In the genomic region with DNA sequence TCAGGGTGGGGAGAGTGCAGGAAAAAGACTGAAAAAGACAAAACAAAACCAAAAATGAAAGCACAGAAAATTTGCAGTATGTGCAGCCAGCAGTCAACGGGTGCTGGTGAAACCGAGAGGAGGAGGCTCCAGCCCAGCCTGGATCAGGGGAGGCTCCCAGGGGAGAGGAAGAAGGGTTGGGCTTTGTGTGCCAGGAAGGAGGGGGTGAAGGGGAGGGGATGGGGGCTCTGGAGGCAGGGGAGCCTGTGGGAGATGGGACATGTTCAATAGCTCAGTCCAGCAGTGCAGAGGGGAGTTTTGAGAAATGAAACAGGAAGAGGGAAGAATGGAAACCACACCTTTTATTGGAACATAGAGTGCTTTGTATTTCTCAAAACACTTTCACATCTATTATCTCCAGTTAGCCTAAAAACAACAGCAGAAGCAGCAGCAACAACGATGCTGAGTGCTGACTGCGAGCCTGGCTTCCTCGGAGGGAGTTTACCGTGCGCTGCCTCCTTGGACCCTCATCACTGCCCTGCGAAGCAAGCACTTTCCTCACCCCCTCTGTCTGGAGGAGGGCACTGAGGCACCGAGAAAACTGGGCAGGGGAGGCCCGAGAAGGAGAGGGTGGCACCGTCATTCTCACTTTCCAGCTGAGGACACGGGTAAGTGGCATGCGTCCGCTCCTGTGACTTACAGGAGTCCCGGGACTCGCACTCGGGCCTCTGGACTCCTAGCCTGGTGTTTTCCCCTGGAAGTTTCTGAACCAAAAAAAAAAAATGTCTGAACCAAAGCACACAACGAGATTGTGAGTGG, we compare ENCODE assay signal across 1 cellular context.
A peak's percentile ranks its signal among the peaks of the same experiment; 100 is the strongest.
TF ChIP-seq lines count a peak whose summit lies in the region.

No MANE protein-coding gene starts in this region.

TF ChIP-seq in GM12878, 131 proteins besides CTCF, POLR2A, EP300 and RAD21 (continued from another document and continues in another):
- TF ChIP-seq, protein P1, sequence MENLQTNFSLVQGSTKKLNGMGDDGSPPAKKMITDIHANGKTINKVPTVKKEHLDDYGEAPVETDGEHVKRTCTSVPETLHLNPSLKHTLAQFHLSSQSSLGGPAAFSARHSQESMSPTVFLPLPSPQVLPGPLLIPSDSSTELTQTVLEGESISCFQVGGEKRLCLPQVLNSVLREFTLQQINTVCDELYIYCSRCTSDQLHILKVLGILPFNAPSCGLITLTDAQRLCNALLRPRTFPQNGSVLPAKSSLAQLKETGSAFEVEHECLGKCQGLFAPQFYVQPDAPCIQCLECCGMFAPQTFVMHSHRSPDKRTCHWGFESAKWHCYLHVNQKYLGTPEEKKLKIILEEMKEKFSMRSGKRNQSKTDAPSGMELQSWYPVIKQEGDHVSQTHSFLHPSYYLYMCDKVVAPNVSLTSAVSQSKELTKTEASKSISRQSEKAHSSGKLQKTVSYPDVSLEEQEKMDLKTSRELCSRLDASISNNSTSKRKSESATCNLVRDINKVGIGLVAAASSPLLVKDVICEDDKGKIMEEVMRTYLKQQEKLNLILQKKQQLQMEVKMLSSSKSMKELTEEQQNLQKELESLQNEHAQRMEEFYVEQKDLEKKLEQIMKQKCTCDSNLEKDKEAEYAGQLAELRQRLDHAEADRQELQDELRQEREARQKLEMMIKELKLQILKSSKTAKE (IDR thresholded peaks at IDR 0.05; ENCODE audit: low read depth, poor library complexity, severe bottlenecking) = no peak
- TF ChIP-seq FOS (IDR thresholded peaks at IDR 0.05; ENCODE audit: borderline replicate concordance, extremely low read depth, insufficient read length) = no peak
- TF ChIP-seq DPF2 (IDR thresholded peaks at IDR 0.05) = peak; percentile 51
- TF ChIP-seq IRF4 (IDR thresholded peaks at IDR 0.05; ENCODE audit: low read depth, low read length) = peak; percentile 52; the same call in 1 of the 2 replicates
- peak; percentile 27; the same call in 1 of the 2 replicates for TF ChIP-seq FOXK2 (IDR thresholded peaks at IDR 0.05)
- TF ChIP-seq, protein P2, sequence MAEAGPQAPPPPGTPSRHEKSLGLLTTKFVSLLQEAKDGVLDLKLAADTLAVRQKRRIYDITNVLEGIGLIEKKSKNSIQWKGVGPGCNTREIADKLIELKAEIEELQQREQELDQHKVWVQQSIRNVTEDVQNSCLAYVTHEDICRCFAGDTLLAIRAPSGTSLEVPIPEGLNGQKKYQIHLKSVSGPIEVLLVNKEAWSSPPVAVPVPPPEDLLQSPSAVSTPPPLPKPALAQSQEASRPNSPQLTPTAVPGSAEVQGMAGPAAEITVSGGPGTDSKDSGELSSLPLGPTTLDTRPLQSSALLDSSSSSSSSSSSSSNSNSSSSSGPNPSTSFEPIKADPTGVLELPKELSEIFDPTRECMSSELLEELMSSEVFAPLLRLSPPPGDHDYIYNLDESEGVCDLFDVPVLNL (IDR thresholded peaks at IDR 0.05; ENCODE audit: low read depth, low read length) = no peak
- no peak for TF ChIP-seq SRF (IDR thresholded peaks at IDR 0.05; ENCODE audit: low read depth in 2 of 2, low read length in 2 of 2)
- TF ChIP-seq SMC3 (IDR thresholded peaks at IDR 0.05; ENCODE audit: borderline replicate concordance, low read length) = no peak
- TF ChIP-seq SUPT20H (IDR thresholded peaks at IDR 0.05; ENCODE audit: borderline replicate concordance, control insufficient read depth, low read depth, low read length) = no peak
- peak; percentile 22 to 44; a peak in 2 of 4 replicates for TF ChIP-seq BHLHE40 (IDR thresholded peaks at IDR 0.05; ENCODE audit: borderline replicate concordance in 1 of 2, low read depth in 2 of 2, low read length in 1 of 2)
- peak; percentile 60 for TF ChIP-seq ATF7 (IDR thresholded peaks at IDR 0.05; ENCODE audit: low read depth)
- TF ChIP-seq NFIC (IDR thresholded peaks at IDR 0.05; ENCODE audit: low read depth, low read length) = no peak; the same call in 1 of the 2 replicates
- no peak for TF ChIP-seq ZNF622 (IDR thresholded peaks at IDR 0.05)
- no peak for TF ChIP-seq NFXL1 (IDR thresholded peaks at IDR 0.05; ENCODE audit: borderline replicate concordance)
- no peak for TF ChIP-seq RFX5 (IDR thresholded peaks at IDR 0.05; ENCODE audit: low read depth, low read length)
- TF ChIP-seq, protein P3, sequence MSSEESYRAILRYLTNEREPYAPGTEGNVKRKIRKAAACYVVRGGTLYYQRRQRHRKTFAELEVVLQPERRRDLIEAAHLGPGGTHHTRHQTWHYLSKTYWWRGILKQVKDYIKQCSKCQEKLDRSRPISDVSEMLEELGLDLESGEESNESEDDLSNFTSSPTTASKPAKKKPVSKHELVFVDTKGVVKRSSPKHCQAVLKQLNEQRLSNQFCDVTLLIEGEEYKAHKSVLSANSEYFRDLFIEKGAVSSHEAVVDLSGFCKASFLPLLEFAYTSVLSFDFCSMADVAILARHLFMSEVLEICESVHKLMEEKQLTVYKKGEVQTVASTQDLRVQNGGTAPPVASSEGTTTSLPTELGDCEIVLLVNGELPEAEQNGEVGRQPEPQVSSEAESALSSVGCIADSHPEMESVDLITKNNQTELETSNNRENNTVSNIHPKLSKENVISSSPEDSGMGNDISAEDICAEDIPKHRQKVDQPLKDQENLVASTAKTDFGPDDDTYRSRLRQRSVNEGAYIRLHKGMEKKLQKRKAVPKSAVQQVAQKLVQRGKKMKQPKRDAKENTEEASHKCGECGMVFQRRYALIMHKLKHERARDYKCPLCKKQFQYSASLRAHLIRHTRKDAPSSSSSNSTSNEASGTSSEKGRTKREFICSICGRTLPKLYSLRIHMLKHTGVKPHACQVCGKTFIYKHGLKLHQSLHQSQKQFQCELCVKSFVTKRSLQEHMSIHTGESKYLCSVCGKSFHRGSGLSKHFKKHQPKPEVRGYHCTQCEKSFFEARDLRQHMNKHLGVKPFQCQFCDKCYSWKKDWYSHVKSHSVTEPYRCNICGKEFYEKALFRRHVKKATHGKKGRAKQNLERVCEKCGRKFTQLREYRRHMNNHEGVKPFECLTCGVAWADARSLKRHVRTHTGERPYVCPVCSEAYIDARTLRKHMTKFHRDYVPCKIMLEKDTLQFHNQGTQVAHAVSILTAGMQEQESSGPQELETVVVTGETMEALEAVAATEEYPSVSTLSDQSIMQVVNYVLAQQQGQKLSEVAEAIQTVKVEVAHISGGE (CRISPR knock-in tag; IDR thresholded peaks at IDR 0.05) = no peak
- TF ChIP-seq, protein P4, sequence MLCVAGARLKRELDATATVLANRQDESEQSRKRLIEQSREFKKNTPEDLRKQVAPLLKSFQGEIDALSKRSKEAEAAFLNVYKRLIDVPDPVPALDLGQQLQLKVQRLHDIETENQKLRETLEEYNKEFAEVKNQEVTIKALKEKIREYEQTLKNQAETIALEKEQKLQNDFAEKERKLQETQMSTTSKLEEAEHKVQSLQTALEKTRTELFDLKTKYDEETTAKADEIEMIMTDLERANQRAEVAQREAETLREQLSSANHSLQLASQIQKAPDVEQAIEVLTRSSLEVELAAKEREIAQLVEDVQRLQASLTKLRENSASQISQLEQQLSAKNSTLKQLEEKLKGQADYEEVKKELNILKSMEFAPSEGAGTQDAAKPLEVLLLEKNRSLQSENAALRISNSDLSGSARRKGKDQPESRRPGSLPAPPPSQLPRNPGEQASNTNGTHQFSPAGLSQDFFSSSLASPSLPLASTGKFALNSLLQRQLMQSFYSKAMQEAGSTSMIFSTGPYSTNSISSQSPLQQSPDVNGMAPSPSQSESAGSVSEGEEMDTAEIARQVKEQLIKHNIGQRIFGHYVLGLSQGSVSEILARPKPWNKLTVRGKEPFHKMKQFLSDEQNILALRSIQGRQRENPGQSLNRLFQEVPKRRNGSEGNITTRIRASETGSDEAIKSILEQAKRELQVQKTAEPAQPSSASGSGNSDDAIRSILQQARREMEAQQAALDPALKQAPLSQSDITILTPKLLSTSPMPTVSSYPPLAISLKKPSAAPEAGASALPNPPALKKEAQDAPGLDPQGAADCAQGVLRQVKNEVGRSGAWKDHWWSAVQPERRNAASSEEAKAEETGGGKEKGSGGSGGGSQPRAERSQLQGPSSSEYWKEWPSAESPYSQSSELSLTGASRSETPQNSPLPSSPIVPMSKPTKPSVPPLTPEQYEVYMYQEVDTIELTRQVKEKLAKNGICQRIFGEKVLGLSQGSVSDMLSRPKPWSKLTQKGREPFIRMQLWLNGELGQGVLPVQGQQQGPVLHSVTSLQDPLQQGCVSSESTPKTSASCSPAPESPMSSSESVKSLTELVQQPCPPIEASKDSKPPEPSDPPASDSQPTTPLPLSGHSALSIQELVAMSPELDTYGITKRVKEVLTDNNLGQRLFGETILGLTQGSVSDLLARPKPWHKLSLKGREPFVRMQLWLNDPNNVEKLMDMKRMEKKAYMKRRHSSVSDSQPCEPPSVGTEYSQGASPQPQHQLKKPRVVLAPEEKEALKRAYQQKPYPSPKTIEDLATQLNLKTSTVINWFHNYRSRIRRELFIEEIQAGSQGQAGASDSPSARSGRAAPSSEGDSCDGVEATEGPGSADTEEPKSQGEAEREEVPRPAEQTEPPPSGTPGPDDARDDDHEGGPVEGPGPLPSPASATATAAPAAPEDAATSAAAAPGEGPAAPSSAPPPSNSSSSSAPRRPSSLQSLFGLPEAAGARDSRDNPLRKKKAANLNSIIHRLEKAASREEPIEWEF (IDR thresholded peaks at IDR 0.05; ENCODE audit: insufficient replicate concordance, low read depth, low read length) = no peak
- TF ChIP-seq POU2F2 (IDR thresholded peaks at IDR 0.05; ENCODE audit: borderline replicate concordance, low read depth, low read length) = no peak
- TF ChIP-seq, protein P5, sequence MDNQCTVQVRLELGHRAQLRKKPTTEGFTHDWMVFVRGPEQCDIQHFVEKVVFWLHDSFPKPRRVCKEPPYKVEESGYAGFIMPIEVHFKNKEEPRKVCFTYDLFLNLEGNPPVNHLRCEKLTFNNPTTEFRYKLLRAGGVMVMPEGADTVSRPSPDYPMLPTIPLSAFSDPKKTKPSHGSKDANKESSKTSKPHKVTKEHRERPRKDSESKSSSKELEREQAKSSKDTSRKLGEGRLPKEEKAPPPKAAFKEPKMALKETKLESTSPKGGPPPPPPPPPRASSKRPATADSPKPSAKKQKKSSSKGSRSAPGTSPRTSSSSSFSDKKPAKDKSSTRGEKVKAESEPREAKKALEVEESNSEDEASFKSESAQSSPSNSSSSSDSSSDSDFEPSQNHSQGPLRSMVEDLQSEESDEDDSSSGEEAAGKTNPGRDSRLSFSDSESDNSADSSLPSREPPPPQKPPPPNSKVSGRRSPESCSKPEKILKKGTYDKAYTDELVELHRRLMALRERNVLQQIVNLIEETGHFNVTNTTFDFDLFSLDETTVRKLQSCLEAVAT (IDR thresholded peaks at IDR 0.05) = peak; percentile 69
- TF ChIP-seq YBX1 (IDR thresholded peaks at IDR 0.05) = no peak
- TF ChIP-seq EGR1 (IDR thresholded peaks at IDR 0.05; ENCODE audit: borderline replicate concordance in 1 of 2, low read depth in 2 of 2, low read length in 2 of 2) = 0 out of 3 replicates have a peak, but pooled peaks of 1 of the 2 experiments have one; percentile 2
- no peak for TF ChIP-seq SIX5 (IDR thresholded peaks at IDR 0.05; ENCODE audit: low read depth, low read length, severe bottlenecking)
- no peak for TF ChIP-seq FOXM1 (IDR thresholded peaks at IDR 0.05; ENCODE audit: low read depth, low read length)
- peak; percentile 90 for TF ChIP-seq EED (IDR thresholded peaks at IDR 0.05; ENCODE audit: low read depth)
- peak in 1 of 2 experiments; percentile 59; a peak in 1 of 4 replicates for TF ChIP-seq ETV6 (conservative IDR thresholded peaks at IDR 0.05 in 1 of 2, IDR thresholded peaks at IDR 0.05 in 1 of 2; ENCODE audit: borderline replicate concordance in 1 of 2, low read depth in 1 of 2)
- TF ChIP-seq YY1 (IDR thresholded peaks at IDR 0.05; ENCODE audit: low read depth, low read length) = no peak
- no peak for TF ChIP-seq NR2F1 (conservative IDR thresholded peaks at IDR 0.05)
- TF ChIP-seq KLF5 (IDR thresholded peaks at IDR 0.05; ENCODE audit: partially characterized antibody) = no peak
- TF ChIP-seq ZNF384 (IDR thresholded peaks at IDR 0.05; ENCODE audit: borderline replicate concordance, low read depth, low read length) = no peak
- TF ChIP-seq ESRRA (IDR thresholded peaks at IDR 0.05; ENCODE audit: low read length) = no peak
- TF ChIP-seq, protein P6, sequence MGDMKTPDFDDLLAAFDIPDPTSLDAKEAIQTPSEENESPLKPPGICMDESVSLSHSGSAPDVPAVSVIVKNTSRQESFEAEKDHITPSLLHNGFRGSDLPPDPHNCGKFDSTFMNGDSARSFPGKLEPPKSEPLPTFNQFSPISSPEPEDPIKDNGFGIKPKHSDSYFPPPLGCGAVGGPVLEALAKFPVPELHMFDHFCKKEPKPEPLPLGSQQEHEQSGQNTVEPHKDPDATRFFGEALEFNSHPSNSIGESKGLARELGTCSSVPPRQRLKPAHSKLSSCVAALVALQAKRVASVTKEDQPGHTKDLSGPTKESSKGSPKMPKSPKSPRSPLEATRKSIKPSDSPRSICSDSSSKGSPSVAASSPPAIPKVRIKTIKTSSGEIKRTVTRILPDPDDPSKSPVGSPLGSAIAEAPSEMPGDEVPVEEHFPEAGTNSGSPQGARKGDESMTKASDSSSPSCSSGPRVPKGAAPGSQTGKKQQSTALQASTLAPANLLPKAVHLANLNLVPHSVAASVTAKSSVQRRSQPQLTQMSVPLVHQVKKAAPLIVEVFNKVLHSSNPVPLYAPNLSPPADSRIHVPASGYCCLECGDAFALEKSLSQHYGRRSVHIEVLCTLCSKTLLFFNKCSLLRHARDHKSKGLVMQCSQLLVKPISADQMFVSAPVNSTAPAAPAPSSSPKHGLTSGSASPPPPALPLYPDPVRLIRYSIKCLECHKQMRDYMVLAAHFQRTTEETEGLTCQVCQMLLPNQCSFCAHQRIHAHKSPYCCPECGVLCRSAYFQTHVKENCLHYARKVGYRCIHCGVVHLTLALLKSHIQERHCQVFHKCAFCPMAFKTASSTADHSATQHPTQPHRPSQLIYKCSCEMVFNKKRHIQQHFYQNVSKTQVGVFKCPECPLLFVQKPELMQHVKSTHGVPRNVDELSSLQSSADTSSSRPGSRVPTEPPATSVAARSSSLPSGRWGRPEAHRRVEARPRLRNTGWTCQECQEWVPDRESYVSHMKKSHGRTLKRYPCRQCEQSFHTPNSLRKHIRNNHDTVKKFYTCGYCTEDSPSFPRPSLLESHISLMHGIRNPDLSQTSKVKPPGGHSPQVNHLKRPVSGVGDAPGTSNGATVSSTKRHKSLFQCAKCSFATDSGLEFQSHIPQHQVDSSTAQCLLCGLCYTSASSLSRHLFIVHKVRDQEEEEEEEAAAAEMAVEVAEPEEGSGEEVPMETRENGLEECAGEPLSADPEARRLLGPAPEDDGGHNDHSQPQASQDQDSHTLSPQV (IDR thresholded peaks at IDR 0.05) = no peak
- no peak for TF ChIP-seq MEF2A (IDR thresholded peaks at IDR 0.05; ENCODE audit: insufficient read depth, low read depth, low read length)
- TF ChIP-seq, protein P7, sequence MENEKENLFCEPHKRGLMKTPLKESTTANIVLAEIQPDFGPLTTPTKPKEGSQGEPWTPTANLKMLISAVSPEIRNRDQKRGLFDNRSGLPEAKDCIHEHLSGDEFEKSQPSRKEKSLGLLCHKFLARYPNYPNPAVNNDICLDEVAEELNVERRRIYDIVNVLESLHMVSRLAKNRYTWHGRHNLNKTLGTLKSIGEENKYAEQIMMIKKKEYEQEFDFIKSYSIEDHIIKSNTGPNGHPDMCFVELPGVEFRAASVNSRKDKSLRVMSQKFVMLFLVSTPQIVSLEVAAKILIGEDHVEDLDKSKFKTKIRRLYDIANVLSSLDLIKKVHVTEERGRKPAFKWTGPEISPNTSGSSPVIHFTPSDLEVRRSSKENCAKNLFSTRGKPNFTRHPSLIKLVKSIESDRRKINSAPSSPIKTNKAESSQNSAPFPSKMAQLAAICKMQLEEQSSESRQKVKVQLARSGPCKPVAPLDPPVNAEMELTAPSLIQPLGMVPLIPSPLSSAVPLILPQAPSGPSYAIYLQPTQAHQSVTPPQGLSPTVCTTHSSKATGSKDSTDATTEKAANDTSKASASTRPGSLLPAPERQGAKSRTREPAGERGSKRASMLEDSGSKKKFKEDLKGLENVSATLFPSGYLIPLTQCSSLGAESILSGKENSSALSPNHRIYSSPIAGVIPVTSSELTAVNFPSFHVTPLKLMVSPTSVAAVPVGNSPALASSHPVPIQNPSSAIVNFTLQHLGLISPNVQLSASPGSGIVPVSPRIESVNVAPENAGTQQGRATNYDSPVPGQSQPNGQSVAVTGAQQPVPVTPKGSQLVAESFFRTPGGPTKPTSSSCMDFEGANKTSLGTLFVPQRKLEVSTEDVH (IDR thresholded peaks at IDR 0.05; ENCODE audit: low read depth, partially characterized antibody) = no peak
- no peak for TF ChIP-seq JUND (IDR thresholded peaks at IDR 0.05; ENCODE audit: low read depth, low read length)
